ENCODE assay signal across 18 cellular contexts in genomic region chr5:57843016-57843402, GRCh38.
DNase-seq lines count a peak whose midpoint lies in the region; ATAC-seq, FAIRE-seq and TF ChIP-seq lines count a peak whose summit lies in the region.
"Had no signal": no experiment of that assay in that cellular context is flagged by ENCODE, and none has a peak within 500 bp of the region (broad histone marks: within the 10 kb centered on the region; RNA-seq: fewer than 3 reads in every experiment).

No MANE protein-coding gene starts in this region.

- 76 to 91% methylated on average over 2 of the region's 2 CpGs for WGBS in transverse colon (ENCODE audit: low coverage in 1 of 2), 2 donors

- H3K4me3 ChIP-seq in RWPE2 (ENCODE audit: severe bottlenecking) (no peak overlapping the region), fibroblast of villous mesenchyme (ENCODE audit: low read depth, low read length) (no peak overlapping the region), retinal pigment epithelial cell (ENCODE audit: low read length) (no peak overlapping the region), transverse colon (no peak overlapping the region)

- H3K9me3 Mint-ChIP-seq in Calu3 (ENCODE audit: low read depth, unreplicated experiment), result peaks cover 4% of the 10 kb centered on the region
- H3K9me3 Mint-ChIP-seq: CD4-positive, alpha-beta T cell had no signal

- H3K36me3 Mint-ChIP-seq in Calu3 (ENCODE audit: insufficient read depth, unreplicated experiment), result no peaks in the 10 kb centered on the region

- peak overlapping the region; percentile 18 for H3K27ac Mint-ChIP-seq in Calu3 (ENCODE audit: unreplicated experiment)
- H3K27ac Mint-ChIP-seq: B cell; CD4-positive, alpha-beta T cell had no signal

- ATAC-seq in RWPE2 (ENCODE audit: low read depth), result no peak
- no peak for ATAC-seq in esophagus mucosa
- ATAC-seq in HG02623 (IDR thresholded peaks at IDR 0.05; ENCODE audit: unreplicated experiment), result no peak

- TF ChIP-seq EP300 in transverse colon (IDR thresholded peaks at IDR 0.05; ENCODE audit: low read depth), result no peak

- no peaks in the 10 kb centered on the region for H3K27me3 ChIP-seq in RWPE2 (ENCODE audit: insufficient read depth, poor library complexity, severe bottlenecking)
- H3K27me3 ChIP-seq in transverse colon, result no peaks in the 10 kb centered on the region

- DNase-seq in Calu3 (no peak), RWPE2 (ENCODE audit: low spot score) (no peak), fibroblast of villous mesenchyme (ENCODE audit: low read depth) (peak; percentile 44), retinal pigment epithelial cell (ENCODE audit: low read depth) (peak; percentile 90), transverse colon (no peak), H54 (ENCODE audit: insufficient read length, low spot score) (no peak)
- DNase-seq: CD4-positive, alpha-beta T cell; DND-41; GM23248; KBM-7; NCI-H1092; NCI-H1694; NCI-H774; SHP77 treated with DMSO at 0.1 percent for 48 hours had no signal

- in situ Hi-C loops in transverse colon (cut with MboI; ENCODE audit: low pct_ligation_motif_present in 1 of 4, low pct_unique_long_range_greater_than_20kb in 1 of 4, low sequenced_read_pairs in 3 of 4), result no loop called here

- no peak for FAIRE-seq in H54 (lab: Jason Lieb, UNC)

- TF ChIP-seq CTCF in Calu3 (IDR thresholded peaks at IDR 0.05; ENCODE audit: unreplicated experiment) (no peak), RWPE2 (IDR thresholded peaks at IDR 0.05; ENCODE audit: poor library complexity, severe bottlenecking) (no peak), fibroblast of villous mesenchyme (IDR thresholded peaks at IDR 0.05; ENCODE audit: insufficient read depth, low read depth, low read length) (no peak), retinal pigment epithelial cell (conservative IDR thresholded peaks at IDR 0.05; ENCODE audit: low read depth, low read length) (no peak), transverse colon (IDR thresholded peaks at IDR 0.05) (no peak)

- intact Hi-C loops in Calu3 (cut with micrococcal nuclease; ENCODE audit: unreplicated experiment), result no loop called here
- intact Hi-C loops in transverse colon (cut with DNase I; ENCODE audit: low total_unique reads), result no loop called here

- peak overlapping the region; percentile 99 for H3K27ac ChIP-seq in RWPE2 (ENCODE audit: poor library complexity, severe bottlenecking)
- no peak overlapping the region for H3K27ac ChIP-seq in transverse colon
- H3K27ac ChIP-seq: HL-60 had no signal

- BruUV-seq in Calu3 (replicated peaks; lab: Mats Ljungman, UMichigan), result no TSS peak

- CTCF ChIA-PET in Calu3 (lab: Charles Lee), result no interaction called here

- H3K4me1 Mint-ChIP-seq in Calu3 (ENCODE audit: low read depth, unreplicated experiment), result peaks cover 50% of the 10 kb centered on the region
- H3K4me1 Mint-ChIP-seq: B cell had no signal

- H3K4me1 ChIP-seq in RWPE2 (ENCODE audit: insufficient read depth, poor library complexity, severe bottlenecking) (peaks cover 50% of the 10 kb centered on the region), transverse colon (no peaks in the 10 kb centered on the region)

- no peaks in the 10 kb centered on the region for H3K27me3 Mint-ChIP-seq in Calu3 (ENCODE audit: unreplicated experiment)
- H3K27me3 Mint-ChIP-seq: B cell had no signal

- H3K4me3 Mint-ChIP-seq in Calu3 (ENCODE audit: low read depth, unreplicated experiment), result no peak overlapping the region
- H3K4me3 Mint-ChIP-seq: B cell; CD4-positive, alpha-beta T cell had no signal

- H3K9me3 ChIP-seq in RWPE2 (ENCODE audit: severe bottlenecking) (no peaks in the 10 kb centered on the region), transverse colon (no peaks in the 10 kb centered on the region)

- no peak for TF ChIP-seq POLR2A in transverse colon (IDR thresholded peaks at IDR 0.05)
- TF ChIP-seq POLR2A in H54 (IDR thresholded peaks at IDR 0.05; ENCODE audit: low read depth, low read length), result no peak

- H3K36me3 ChIP-seq in RWPE2 (ENCODE audit: low read depth) (no peaks in the 10 kb centered on the region), transverse colon (no peaks in the 10 kb centered on the region)

Comparison
In these comparisons a context has a peak if more than half of its experiments do, and no peak if none do; other contexts are left out.
1. DNase-seq: peak in fibroblast of villous mesenchyme (single experiment) and retinal pigment epithelial cell (single experiment); none in Calu3 (single experiment), RWPE2 (single experiment), transverse colon (single experiment) and H54 (single experiment).